Comparison of ENCODE assay signal across 18 cellular contexts in the genomic region with DNA sequence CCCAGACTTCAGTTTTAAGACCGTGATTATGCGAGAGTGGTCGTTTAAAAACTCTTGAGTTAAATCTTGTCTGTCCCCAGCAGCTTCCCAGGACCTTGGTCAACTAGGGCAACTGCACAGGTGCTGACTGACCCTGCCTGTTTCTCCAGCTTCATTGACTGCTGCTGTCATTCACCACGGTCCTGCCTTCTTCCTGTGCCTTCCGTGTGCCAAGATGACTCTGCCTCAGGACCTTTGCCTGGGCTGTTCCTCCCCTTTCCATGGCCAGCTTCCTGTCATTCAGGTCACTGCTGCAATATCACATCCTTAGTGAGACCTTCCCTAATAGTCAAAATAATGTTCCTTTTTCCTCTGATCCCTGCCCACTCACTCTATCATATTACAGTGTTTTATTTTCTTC. TPM values are rescaled to one million over a fixed set of nuclear protein-coding genes. Genes with fewer than 3 reads are reported as not detected.
A peak's percentile ranks its signal among the peaks of the same experiment; 100 is the strongest.
DNase-seq lines count a peak whose midpoint lies in the region; ATAC-seq and TF ChIP-seq lines count a peak whose summit lies in the region.
"Had no signal": no experiment of that assay in that cellular context is flagged by ENCODE, and none has a peak within 500 bp of the region (broad histone marks: within the 10 kb centered on the region; RNA-seq: fewer than 3 reads in every experiment).

No MANE protein-coding gene starts in this region.

- H3K9me3 ChIP-seq in T-helper 17 cell (ENCODE audit: control insufficient read depth, low read length, poor library complexity, severe bottlenecking): no peaks in the 10 kb centered on the region
- no peaks in the 10 kb centered on the region for H3K9me3 ChIP-seq in gastroesophageal sphincter
- H3K9me3 ChIP-seq in testis: no peaks in the 10 kb centered on the region
- H3K9me3 ChIP-seq in gastrocnemius medialis: no peaks in the 10 kb centered on the region
- H3K9me3 ChIP-seq: Peyer's patch had no signal

- peak overlapping the region in 3 of 4 donors; percentile 18 to 91 (median 91) for H3K27ac ChIP-seq in gastroesophageal sphincter
- peak overlapping the region; percentile 87 to 94 for H3K27ac ChIP-seq in testis
- peak overlapping the region in 1 of 4 donors; percentile 57 for H3K27ac ChIP-seq in gastrocnemius medialis
- H3K27ac ChIP-seq: C4-2B, Peyer's patch had no signal

- peaks cover 1% of the 10 kb centered on the region for H3K36me3 Mint-ChIP-seq in activated naive CD4-positive, alpha-beta T cell treated with anti-CD3 and anti-CD28 coated beads, Interleukin-2, amount 50 U/mL, for 24 hours
- H3K36me3 Mint-ChIP-seq in activated naive CD4-positive, alpha-beta T cell treated with anti-CD3 and anti-CD28 coated beads, Interleukin-2, amount 50 U/mL, for 72 hours: no peaks in the 10 kb centered on the region
- H3K36me3 Mint-ChIP-seq in T-helper 17 cell (ENCODE audit: low read depth): peaks cover 3% of the 10 kb centered on the region
- H3K36me3 Mint-ChIP-seq in activated T-helper 17 cell treated with anti-CD3 and anti-CD28 coated beads, Interleukin-2, amount 50 U/mL, for 72 hours (ENCODE audit: low read depth): peaks cover 5% of the 10 kb centered on the region

- DNase-seq in activated naive CD4-positive, alpha-beta T cell treated with anti-CD3 and anti-CD28 coated beads, Interleukin-2, amount 50 U/mL, for 72 hours (ENCODE audit: low spot score in 2 of 2): no peak
- DNase-seq in T-helper 17 cell: no peak
- DNase-seq in testis: no peak
- DNase-seq in kidney glomerular epithelial cell (lab: John Stamatoyannopoulos, UW): no peak
- DNase-seq in gastrocnemius medialis: no peak
- DNase-seq: AML-193; KBM-7; MM.1S; NCI-H1048; NCI-H1436 treated with DMSO at 0.1 percent for 48 hours; NCI-H1930; NCI-H510A; NK-92 treated with Interleukin-12 subunit alpha and Interleukin-12 subunit beta, amount 100 ng/mL, for 24 hours; Peyer's patch had no signal

- no peak for TF ChIP-seq CTCF in gastroesophageal sphincter (IDR thresholded peaks at IDR 0.05)
- no peak for TF ChIP-seq CTCF in testis (IDR thresholded peaks at IDR 0.05)
- TF ChIP-seq CTCF in gastrocnemius medialis (IDR thresholded peaks at IDR 0.05 in 4 of 5, conservative IDR thresholded peaks at IDR 0.05 in 1 of 5): no peak

- H3K27me3 ChIP-seq in gastroesophageal sphincter (no peaks in the 10 kb centered on the region), testis (no peaks in the 10 kb centered on the region), gastrocnemius medialis (no peaks in the 10 kb centered on the region)
- H3K27me3 ChIP-seq: Peyer's patch had no signal

- H3K36me3 ChIP-seq in gastroesophageal sphincter (peaks cover 0 to 20% of the 10 kb centered on the region in 2 donors), testis (ENCODE audit: low read depth, missing control alignments) (no peaks in the 10 kb centered on the region), gastrocnemius medialis (no peaks in the 10 kb centered on the region)

- peaks cover 39% of the 10 kb centered on the region for H3K4me1 Mint-ChIP-seq in activated naive CD4-positive, alpha-beta T cell treated with anti-CD3 and anti-CD28 coated beads, Interleukin-2, amount 50 U/mL, for 24 hours
- H3K4me1 Mint-ChIP-seq in T-helper 17 cell: peaks cover 27% of the 10 kb centered on the region
- H3K4me1 Mint-ChIP-seq in activated T-helper 17 cell treated with anti-CD3 and anti-CD28 coated beads, Interleukin-2, amount 50 U/mL, for 72 hours: peaks cover 13% of the 10 kb centered on the region

- H3K4me1 ChIP-seq in gastroesophageal sphincter (peaks cover 0 to 48% (median 16%) of the 10 kb centered on the region in 3 donors), testis (peaks cover 26% of the 10 kb centered on the region), gastrocnemius medialis (peaks cover 17 to 31% of the 10 kb centered on the region in 2 donors)

- H3K4me3 Mint-ChIP-seq in activated naive CD4-positive, alpha-beta T cell treated with anti-CD3 and anti-CD28 coated beads, Interleukin-2, amount 50 U/mL, for 24 hours: no peak overlapping the region
- no peak overlapping the region for H3K4me3 Mint-ChIP-seq in T-helper 17 cell
- H3K4me3 Mint-ChIP-seq in activated T-helper 17 cell treated with anti-CD3 and anti-CD28 coated beads, Interleukin-2, amount 50 U/mL, for 72 hours: no peak overlapping the region

- H3K9me3 Mint-ChIP-seq in activated naive CD4-positive, alpha-beta T cell treated with anti-CD3 and anti-CD28 coated beads, Interleukin-2, amount 50 U/mL, for 24 hours: no peaks in the 10 kb centered on the region
- no peaks in the 10 kb centered on the region for H3K9me3 Mint-ChIP-seq in activated naive CD4-positive, alpha-beta T cell treated with anti-CD3 and anti-CD28 coated beads, Interleukin-2, amount 50 U/mL, for 72 hours
- no peaks in the 10 kb centered on the region for H3K9me3 Mint-ChIP-seq in activated T-helper 17 cell treated with anti-CD3 and anti-CD28 coated beads, Interleukin-2, amount 50 U/mL, for 72 hours

- in situ Hi-C loops in gastrocnemius medialis (cut with MboI; ENCODE audit: low sequenced_read_pairs in 4 of 4): no loop called here

- no peak for TF ChIP-seq EP300 in gastroesophageal sphincter (IDR thresholded peaks at IDR 0.05)

- intact Hi-C loops in testis (cut with DNase I; ENCODE audit: low total_unique reads) (no loop called here), gastrocnemius medialis (cut with DNase I; ENCODE audit: low total_unique reads) (no loop called here)

- no peak overlapping the region for H3K4me3 ChIP-seq in gastroesophageal sphincter
- no peak overlapping the region for H3K4me3 ChIP-seq in testis
- no peak overlapping the region for H3K4me3 ChIP-seq in gastrocnemius medialis
- H3K4me3 ChIP-seq: Peyer's patch had no signal

- H3K27me3 Mint-ChIP-seq in activated naive CD4-positive, alpha-beta T cell treated with anti-CD3 and anti-CD28 coated beads, Interleukin-2, amount 50 U/mL, for 24 hours: no peaks in the 10 kb centered on the region
- no peaks in the 10 kb centered on the region for H3K27me3 Mint-ChIP-seq in T-helper 17 cell
- no peaks in the 10 kb centered on the region for H3K27me3 Mint-ChIP-seq in activated T-helper 17 cell treated with anti-CD3 and anti-CD28 coated beads, Interleukin-2, amount 50 U/mL, for 72 hours

- TF ChIP-seq POLR2A in gastroesophageal sphincter (IDR thresholded peaks at IDR 0.05) (no peak), testis (IDR thresholded peaks at IDR 0.05) (no peak), gastrocnemius medialis (IDR thresholded peaks at IDR 0.05) (no peak)

- 80 to 87% methylated on average over 5 of the region's 5 CpGs for WGBS in gastroesophageal sphincter (ENCODE audit: low coverage in 1 of 2), 2 donors
- 77 to 80% methylated on average over 5 of the region's 5 CpGs for WGBS in testis, 2 donors

- peak overlapping the region; percentile 57 for H3K27ac Mint-ChIP-seq in activated naive CD4-positive, alpha-beta T cell treated with anti-CD3 and anti-CD28 coated beads, Interleukin-2, amount 50 U/mL, for 24 hours
- peak overlapping the region in 1 of 2 donors; percentile 8 for H3K27ac Mint-ChIP-seq in activated naive CD4-positive, alpha-beta T cell treated with anti-CD3 and anti-CD28 coated beads, Interleukin-2, amount 50 U/mL, for 72 hours
- H3K27ac Mint-ChIP-seq in T-helper 17 cell: peak overlapping the region; percentile 29
- no peak overlapping the region for H3K27ac Mint-ChIP-seq in activated T-helper 17 cell treated with anti-CD3 and anti-CD28 coated beads, Interleukin-2, amount 50 U/mL, for 72 hours

- no peak for ATAC-seq in activated naive CD4-positive, alpha-beta T cell treated with anti-CD3 and anti-CD28 coated beads, Interleukin-2, amount 50 U/mL, for 72 hours
- ATAC-seq in T-helper 17 cell: no peak
- ATAC-seq in gastroesophageal sphincter: no peak
- no peak for ATAC-seq in activated T-helper 17 cell treated with anti-CD3 and anti-CD28 coated beads, Interleukin-2, amount 50 U/mL, for 72 hours (replicated peaks)
- no peak for ATAC-seq in gastrocnemius medialis

RNA-seq across cellular contexts. Expression of gene KIAA0513, which starts 3.9 kb away (rescaled TPM):
- total RNA-seq in activated naive CD4-positive, alpha-beta T cell treated with anti-CD3 and anti-CD28 coated beads, Interleukin-2, amount 50 U/mL, for 72 hours: 10 to 100 TPM in 1 of 2 donors, 1 to 10 TPM in 1; 5.5 to 15.0 TPM
- 10 to 100 TPM in 1 of 2 donors, 1 to 10 TPM in 1; 8.1 to 35.0 TPM for total RNA-seq in T-helper 17 cell
- total RNA-seq in gastroesophageal sphincter: 10 to 100 TPM; 14.8 to 43.4 (median 28.5) TPM
- 10 to 100 TPM; 18.4 to 18.7 TPM for total RNA-seq in testis
- polyA plus RNA-seq in testis (ENCODE audit: insufficient read depth, low read depth, low replicate concordance): 9.8 TPM
- total RNA-seq in activated T-helper 17 cell treated with anti-CD3 and anti-CD28 coated beads, Interleukin-2, amount 50 U/mL, for 72 hours: 1 to 10 TPM; 3.9 to 9.6 TPM
- total RNA-seq in gastrocnemius medialis: 10 to 100 TPM in 3 of 4 donors, 1 to 10 TPM in 1; 8.2 to 22.4 (median 21.4) TPM

RNA-seq across cellular contexts. Expression of gene ZDHHC7, which starts 20.1 kb away (rescaled TPM):
- 10 to 100 TPM; 24.2 to 24.9 TPM for total RNA-seq in activated naive CD4-positive, alpha-beta T cell treated with anti-CD3 and anti-CD28 coated beads, Interleukin-2, amount 50 U/mL, for 72 hours
- total RNA-seq in T-helper 17 cell (10 to 100 TPM; 35.4 to 46.6 TPM), gastroesophageal sphincter (10 to 100 TPM; 55.3 to 77.5 (median 66.3) TPM), testis (10 to 100 TPM; 35.0 to 42.7 TPM), gastrocnemius medialis (10 to 100 TPM; 55.0 to 93.5 (median 68.4) TPM)
- polyA plus RNA-seq in testis (ENCODE audit: insufficient read depth, low read depth, low replicate concordance): 29.4 TPM
- 10 to 100 TPM; 25.2 to 32.9 TPM for total RNA-seq in activated T-helper 17 cell treated with anti-CD3 and anti-CD28 coated beads, Interleukin-2, amount 50 U/mL, for 72 hours
